18 cellular contexts compared by ENCODE assay signal in genomic region chr16:50506543-50506937, GRCh38. TPM values are rescaled to one million over a fixed set of nuclear protein-coding genes. Genes with fewer than 3 reads are reported as not detected.
"Had no signal": no experiment of that assay in that cellular context is flagged by ENCODE, and none has a peak within 500 bp of the region (broad histone marks: within the 10 kb centered on the region; RNA-seq: fewer than 3 reads in every experiment).

No MANE protein-coding gene starts in this region.

- H3K27ac Mint-ChIP-seq: dendritic cell treated with granulocyte-macrophage colony-stimulating factor and Interleukin-4, amounts not matched to agents 40 ng/mL and 50 ng/mL, for 4 days; immature natural killer cell; stimulated activated naive CD8-positive, alpha-beta T cell treated with anti-CD3 and anti-CD28 coated beads, Interleukin-15, Interleukin-2, amounts not matched to agents 100 ng/mL and 50 ng/mL, for 24 hours had no signal

- H3K36me3 ChIP-seq: gastrocnemius medialis, left lung, ovary, tibial artery, upper lobe of right lung, vagina had no signal

- H3K4me3 Mint-ChIP-seq: dendritic cell treated with granulocyte-macrophage colony-stimulating factor and Interleukin-4, amounts not matched to agents 40 ng/mL and 50 ng/mL, for 4 days; immature natural killer cell; naive B cell; nephron; stimulated activated naive CD8-positive, alpha-beta T cell treated with anti-CD3 and anti-CD28 coated beads, Interleukin-15, Interleukin-2, amounts not matched to agents 100 ng/mL and 50 ng/mL, for 24 hours had no signal

- H3K27me3 ChIP-seq: gastrocnemius medialis, ovary, tibial artery, upper lobe of right lung, vagina had no signal

- H3K27ac ChIP-seq: gastrocnemius medialis, left lung, ovary, tibial artery, upper lobe of right lung, vagina had no signal

- H3K9me3 Mint-ChIP-seq: dendritic cell treated with granulocyte-macrophage colony-stimulating factor and Interleukin-4, amounts not matched to agents 40 ng/mL and 50 ng/mL, for 4 days; stimulated activated naive CD8-positive, alpha-beta T cell treated with anti-CD3 and anti-CD28 coated beads, Interleukin-15, Interleukin-2, amounts not matched to agents 100 ng/mL and 50 ng/mL, for 24 hours had no signal

- ATAC-seq: gastrocnemius medialis, left lung, right cardiac atrium, upper lobe of right lung had no signal

- DNase-seq: effector CD4-positive, alpha-beta T cell; gastrocnemius medialis; immature natural killer cell; left lung; mesenchymal stem cell; naive B cell; nucleus accumbens; ovary; right cardiac atrium; stimulated activated CD4-positive, alpha-beta T cell treated with anti-CD3 and anti-CD28 coated beads, Interleukin-2, amount 100 ng/mL, for 48 hours; tibial artery; upper lobe of right lung had no signal

- H3K4me1 Mint-ChIP-seq: immature natural killer cell, naive B cell, nephron had no signal

- H3K36me3 Mint-ChIP-seq: immature natural killer cell, naive B cell had no signal

- H3K4me2 ChIP-seq: smooth muscle cell had no signal

- H3K4me3 ChIP-seq: gastrocnemius medialis, left lung, lung, ovary, smooth muscle cell, tibial artery, upper lobe of right lung, vagina had no signal

- H3K4me1 ChIP-seq: gastrocnemius medialis, left lung, upper lobe of right lung, vagina had no signal

- H3K9me3 ChIP-seq: gastrocnemius medialis, left lung, ovary, upper lobe of right lung, vagina had no signal

RNA-seq across cellular contexts. Expression of gene NKD1, which starts 41.7 kb away (rescaled TPM):
- polyA plus RNA-seq: immature natural killer cell had no signal
